ENCODE assay signal across 8 cellular contexts in genomic region chr14:73742520-73743238, GRCh38. TPM values are rescaled to one million over a fixed set of nuclear protein-coding genes. Genes with fewer than 3 reads are reported as not detected.
DNase-seq lines count a peak whose midpoint lies in the region; ATAC-seq and TF ChIP-seq lines count a peak whose summit lies in the region.

No MANE protein-coding gene starts in this region.

- H3K4me3 Mint-ChIP-seq in Calu3 (ENCODE audit: low read depth, unreplicated experiment) (peak overlapping the region; percentile 57), endothelial cell (ENCODE audit: unreplicated experiment) (peak overlapping the region; percentile 22)

- CTCF ChIA-PET in Calu3 (lab: Charles Lee) (interaction anchor here (1.6 to 3.1 kb wide), 4 partner anchors 12 to 16 kb away, joined by 3 to 23 read pairs (median 15); no protein-coding TSS in a partner anchor), PC-3 (lab: Charles Lee) (interaction anchor here (0.6 kb wide), 2 partner anchors 16 to 17 kb away, joined by 3 to 6 read pairs; no protein-coding TSS in a partner anchor)

- peaks cover 10% of the 10 kb centered on the region; the same call in 1 of the 2 replicates for H3K36me3 ChIP-seq in PC-3 (ENCODE audit: low read depth, low read length)
- H3K36me3 ChIP-seq in prostate gland: peaks cover 0 to 20% of the 10 kb centered on the region in 2 donors

- H3K27me3 ChIP-seq in PC-3 (ENCODE audit: low read length): no peaks in the 10 kb centered on the region
- H3K27me3 ChIP-seq in prostate gland (replicated peaks; ENCODE audit: insufficient read depth): no peaks in the 10 kb centered on the region

- POLR2A ChIA-PET in PC-3 (lab: Charles Lee; ENCODE audit: unreplicated experiment): interaction anchor here (0.6 kb wide), 1 partner anchor 80 kb away, joined by 3 read pairs; no protein-coding TSS in a partner anchor

- no peak overlapping the region for H2AFZ ChIP-seq in PC-3 (ENCODE audit: low read length)

- H3K4me1 ChIP-seq in PC-3 (ENCODE audit: insufficient read depth, low read length) (peaks cover 78% of the 10 kb centered on the region), prostate gland (replicated peaks) (peaks cover 79% of the 10 kb centered on the region)

- H3K4me1 Mint-ChIP-seq in Calu3 (ENCODE audit: low read depth, unreplicated experiment) (peaks cover 54% of the 10 kb centered on the region), endothelial cell (ENCODE audit: unreplicated experiment) (peaks cover 75% of the 10 kb centered on the region)

- H3K4me3 ChIP-seq in PC-3 (ENCODE audit: low read length): no peak overlapping the region
- no peak overlapping the region for H3K4me3 ChIP-seq in prostate gland

- H3K9me3 ChIP-seq in PC-3 (ENCODE audit: low read length) (no peaks in the 10 kb centered on the region), prostate gland (no peaks in the 10 kb centered on the region)

- no peaks in the 10 kb centered on the region for H3K9me2 ChIP-seq in PC-3 (replicated peaks; ENCODE audit: low read length)

- peaks cover 37% of the 10 kb centered on the region for H4K20me1 ChIP-seq in PC-3 (ENCODE audit: low read length)

- ATAC-seq in PC-3: no peak

- intact Hi-C loops in Calu3 (cut with micrococcal nuclease; ENCODE audit: unreplicated experiment): loop anchor here (5.0 kb wide), 1 partner anchor 85 kb away; no protein-coding TSS in a partner anchor
- intact Hi-C loops in PC-3 (cut with micrococcal nuclease): no loop called here
- intact Hi-C loops in prostate gland (cut with DNase I): no loop called here

- peak overlapping the region; percentile 86 for H3K4me2 ChIP-seq in PC-3 (ENCODE audit: low read length)

- no peak for TF ChIP-seq POLR2A in prostate gland (IDR thresholded peaks at IDR 0.05)

- WGBS in prostate gland: 77% methylated on average over 6 of the region's 6 CpGs

- H3K27ac Mint-ChIP-seq in Calu3 (ENCODE audit: unreplicated experiment): peak overlapping the region; percentile 94
- peak overlapping the region; percentile 94 for H3K27ac Mint-ChIP-seq in endothelial cell (ENCODE audit: unreplicated experiment)

- H3K9ac ChIP-seq in PC-3 (ENCODE audit: low read length): peak overlapping the region; percentile 72; the same call in 1 of the 2 replicates

- H3K36me3 Mint-ChIP-seq in Calu3 (ENCODE audit: insufficient read depth, unreplicated experiment) (peaks cover 37% of the 10 kb centered on the region), endothelial cell (ENCODE audit: low read depth, unreplicated experiment) (no peaks in the 10 kb centered on the region)

- peaks cover 97% of the 10 kb centered on the region for H3K79me2 ChIP-seq in PC-3 (ENCODE audit: low read length)

- H3F3A ChIP-seq in PC-3 (ENCODE audit: low read length, unreplicated experiment): peaks cover 4% of the 10 kb centered on the region

- peak overlapping the region; percentile 92 for H3K27ac ChIP-seq in PC-3 (ENCODE audit: low read length)
- H3K27ac ChIP-seq in prostate gland: peak overlapping the region; percentile 61 to 82

- BruUV-seq in Calu3 (replicated peaks; lab: Mats Ljungman, UMichigan) (no TSS peak), PC-3 (replicated peaks; lab: Mats Ljungman, UMichigan) (no TSS peak)

- DNase-seq in Calu3 (no peak), PC-3 (no peak), endothelial cell (ENCODE audit: low spot score) (no peak), prostate gland (ENCODE audit: low spot score) (no peak), NOMO-1 treated with dmso at 0.1 percent for 144 hours (lab: John Stamatoyannopoulos, UW; ENCODE audit: unreplicated experiment) (no peak), HK-2 (ENCODE audit: unreplicated experiment) (no peak), COR-L47 (lab: John Stamatoyannopoulos, UW) (no peak), kidney glomerular epithelial cell (lab: John Stamatoyannopoulos, UW) (no peak)

- H3K27me3 Mint-ChIP-seq in Calu3 (ENCODE audit: unreplicated experiment) (no peaks in the 10 kb centered on the region), endothelial cell (ENCODE audit: unreplicated experiment) (peaks cover 17% of the 10 kb centered on the region)

- H3K9me3 Mint-ChIP-seq in Calu3 (ENCODE audit: low read depth, unreplicated experiment) (no peaks in the 10 kb centered on the region), endothelial cell (ENCODE audit: unreplicated experiment) (no peaks in the 10 kb centered on the region)

- TF ChIP-seq CTCF in Calu3 (IDR thresholded peaks at IDR 0.05; ENCODE audit: unreplicated experiment): no peak
- TF ChIP-seq CTCF in PC-3 (conservative IDR thresholded peaks at IDR 0.05; ENCODE audit: low read depth, low read length): no peak
- TF ChIP-seq CTCF in endothelial cell (IDR thresholded peaks at IDR 0.05; ENCODE audit: unreplicated experiment): no peak
- no peak for TF ChIP-seq CTCF in prostate gland (IDR thresholded peaks at IDR 0.05)

RNA-seq across cellular contexts. Expression of gene PNMA1, which starts 28.5 kb away (rescaled TPM):
- total RNA-seq in Calu3 (2022): 37.2 and 37.9 TPM in 2 replicates
- total RNA-seq in PC-3 (2014; rRNA removed): 30.8 and 36.7 TPM in 2 replicates
- 32.7 TPM for total RNA-seq in endothelial cell (ENCODE audit: unreplicated experiment)
- total RNA-seq in prostate gland: 10 to 100 TPM; 18.6 to 62.7 TPM
